ENCODE assay signal across 9 cellular contexts in the genomic region with DNA sequence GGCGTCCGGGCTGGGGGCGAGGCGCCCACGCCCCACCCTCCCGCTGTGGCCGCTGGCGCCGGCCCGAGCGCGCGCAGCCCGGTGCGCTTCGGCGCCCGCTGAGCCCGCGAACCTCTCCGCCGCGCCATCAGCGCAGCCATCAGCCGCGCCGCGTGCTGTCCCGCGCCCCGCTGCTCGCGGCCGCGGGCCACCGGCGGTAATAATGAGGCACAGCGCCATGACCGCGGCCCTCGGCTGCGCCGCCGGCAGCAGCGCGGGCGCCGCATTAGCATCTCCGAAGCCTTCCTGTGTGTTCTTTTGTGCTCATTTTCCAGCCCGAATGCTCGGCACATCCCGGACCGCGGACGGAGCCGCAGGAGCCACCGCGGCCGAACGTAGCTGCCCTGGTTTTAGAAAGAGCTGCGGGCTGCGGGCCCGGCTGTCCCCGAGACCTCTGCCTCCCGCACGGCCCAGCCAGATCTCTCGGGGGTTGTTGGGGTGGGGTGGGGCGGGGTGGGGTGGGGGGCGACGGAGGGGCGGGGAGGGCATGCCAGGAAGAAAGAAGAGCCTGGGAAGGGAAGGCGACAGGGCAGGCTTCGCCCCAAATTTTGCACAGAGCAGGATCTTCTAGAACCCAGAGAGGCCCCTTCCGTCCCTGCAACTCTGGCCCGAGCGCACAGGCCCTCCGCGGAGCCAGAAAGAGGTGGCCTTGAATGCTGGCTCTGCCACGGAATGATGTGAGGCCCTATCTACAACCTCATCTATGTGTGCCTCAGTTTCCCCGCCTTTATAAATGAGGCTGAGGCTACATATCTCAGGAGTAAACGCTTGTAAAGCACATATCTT. TPM values are rescaled to one million over a fixed set of nuclear protein-coding genes. Genes with fewer than 3 reads are reported as not detected.
DNase-seq lines count a peak whose midpoint lies in the region; ATAC-seq, FAIRE-seq and TF ChIP-seq lines count a peak whose summit lies in the region.
"Had no signal": no experiment of that assay in that cellular context is flagged by ENCODE, and none has a peak within 500 bp of the region (broad histone marks: within the 10 kb centered on the region; RNA-seq: fewer than 3 reads in every experiment).

No MANE protein-coding gene starts in this region.

- no peak for FAIRE-seq in K562 (lab: Jason Lieb, UNC)

- H3K4me2 ChIP-seq in K562 (ENCODE audit: insufficient read depth, low read length): no peak overlapping the region

- no peak for DNase-seq in CD8-positive, alpha-beta memory T cell
- peak; percentile 55 for DNase-seq in HEK293T (ENCODE audit: extremely low spot score)
- DNase-seq in K562 (ENCODE audit: extremely low read depth in 1 of 4, low spot score in 3 of 4): no peak
- peak; percentile 5 for DNase-seq in midbrain (lab: John Stamatoyannopoulos, UW)
- no peak for DNase-seq in superior temporal gyrus (ENCODE audit: extremely low spot score)
- DNase-seq in activated effector memory CD4-positive, alpha-beta T cell treated with anti-CD3 and anti-CD28 coated beads, Interleukin-2, amount 50 U/mL, for 16 hours: no peak
- DNase-seq in middle frontal gyrus (ENCODE audit: extremely low spot score, low spot score): no peak
- DNase-seq: RPMI8226 had no signal

- peaks cover 0 to 2% (median 0%) of the 10 kb centered on the region in 5 donors for H3K9me3 Mint-ChIP-seq in CD8-positive, alpha-beta memory T cell

- no peak overlapping the region for H2AFZ ChIP-seq in K562 (ENCODE audit: low read depth, low read length)

- no peak overlapping the region for H3K27ac ChIP-seq in CD8-positive, alpha-beta memory T cell (ENCODE audit: low read depth, low read length)
- no peak overlapping the region for H3K27ac ChIP-seq in K562 (ENCODE audit: extremely low read depth, low read depth, low read length)

- 75% methylated on average over 42 of the region's 81 CpGs for WGBS in K562 (ENCODE audit: insufficient coverage, low coverage, missing lambda C conversion rate)

- no peak for TF ChIP-seq EP300 in K562 (IDR thresholded peaks at IDR 0.05; ENCODE audit: low read length)

- BruUV-seq in K562 (replicated peaks; lab: Mats Ljungman, UMichigan): no TSS peak

- no peak for TF ChIP-seq CTCF in K562 (IDR thresholded peaks at IDR 0.05 in 2 of 3, conservative IDR thresholded peaks at IDR 0.05 in 1 of 3; ENCODE audit: insufficient read depth in 2 of 3, low read depth in 1 of 3, low read length in 3 of 3)

- no peaks in the 10 kb centered on the region for H3K36me3 ChIP-seq in CD8-positive, alpha-beta memory T cell (ENCODE audit: insufficient read depth, low read length)
- no peaks in the 10 kb centered on the region for H3K36me3 ChIP-seq in K562 (ENCODE audit: control insufficient read depth, insufficient read depth, low read length)

- TF ChIP-seq POLR2A in K562 (conservative IDR thresholded peaks at IDR 0.05): no peak

- H4K20me1 ChIP-seq in K562 (replicated peaks; ENCODE audit: control insufficient read depth, insufficient read depth, low read length): no peaks in the 10 kb centered on the region

- no peaks in the 10 kb centered on the region for H3K9me3 ChIP-seq in CD8-positive, alpha-beta memory T cell (ENCODE audit: low read length)
- no peaks in the 10 kb centered on the region for H3K9me3 ChIP-seq in K562 (replicated peaks; ENCODE audit: control insufficient read depth, insufficient read depth, low read depth, low read length)

- peak overlapping the region in 4 of 7 donors; percentile 23 to 56 (median 42) for H3K4me3 Mint-ChIP-seq in CD8-positive, alpha-beta memory T cell

- peaks cover 49 to 69% of the 10 kb centered on the region in 2 donors for H3K27me3 Mint-ChIP-seq in CD8-positive, alpha-beta memory T cell

- peak overlapping the region in 1 of 2 experiments; percentile 57; a peak in 1 of 4 replicates for H3K9ac ChIP-seq in K562 (ENCODE audit: insufficient read depth in 1 of 2, low read depth in 2 of 2, low read length in 2 of 2)

- no peak for TF ChIP-seq RAD21 in K562 (CRISPR knock-in tag; conservative IDR thresholded peaks at IDR 0.05 in 1 of 2, IDR thresholded peaks at IDR 0.05 in 1 of 2)

- peaks cover 19% of the 10 kb centered on the region for H3K27me3 ChIP-seq in CD8-positive, alpha-beta memory T cell (ENCODE audit: insufficient read depth, low read length, poor library complexity, severe bottlenecking)
- H3K27me3 ChIP-seq in K562 (ENCODE audit: control insufficient read depth in 2 of 2, insufficient read depth in 2 of 2, low read length in 2 of 2): no peaks in the 10 kb centered on the region; a peak in 1 of 5 replicates

- H3K27ac Mint-ChIP-seq in CD8-positive, alpha-beta memory T cell: no peak overlapping the region

- H3K36me3 Mint-ChIP-seq in CD8-positive, alpha-beta memory T cell: no peaks in the 10 kb centered on the region

- CTCF ChIA-PET in CD8-positive, alpha-beta memory T cell (lab: Charles Lee): no interaction called here
- CTCF ChIA-PET in HEK293T (lab: Yijun Ruan, JAX) (no interaction called here), K562 (lab: Yijun Ruan, JAX; ENCODE audit: low intra/inter-chr PET ratio) (no interaction called here)

- H3K79me2 ChIP-seq in K562 (ENCODE audit: control insufficient read depth, insufficient read depth, low read length): no peaks in the 10 kb centered on the region

- no peaks in the 10 kb centered on the region for H3K4me1 ChIP-seq in CD8-positive, alpha-beta memory T cell (ENCODE audit: insufficient read depth, low read length)
- H3K4me1 ChIP-seq in K562 (replicated peaks in 1 of 2; ENCODE audit: control insufficient read depth in 2 of 2, insufficient read depth in 2 of 2, low read length in 2 of 2): peaks cover 0 to 21% of the 10 kb centered on the region in 2 experiments; a peak in 2 of 5 replicates

- H3K4me3 ChIP-seq in CD8-positive, alpha-beta memory T cell (ENCODE audit: low read length): no peak overlapping the region
- peak overlapping the region; percentile 7; the same call in 1 of the 2 replicates for H3K4me3 ChIP-seq in K562

- ATAC-seq in K562: no peak; the same call in 1 of the 3 replicates
- ATAC-seq in HG02870 (IDR thresholded peaks at IDR 0.05; ENCODE audit: unreplicated experiment): no peak

- POLR2A ChIA-PET in CD8-positive, alpha-beta memory T cell (lab: Charles Lee): no interaction called here
- POLR2A ChIA-PET in HEK293T (lab: Yijun Ruan, JAX): interaction anchor here (0.6 kb wide), 1 partner anchor 19 kb away, joined by 3 read pairs; no protein-coding TSS in a partner anchor
- POLR2A ChIA-PET in K562 (lab: Yijun Ruan, JAX): interaction anchor here (0.6 kb wide), 1 partner anchor 92 kb away, joined by 3 read pairs; no protein-coding TSS in a partner anchor

- H3K9me1 ChIP-seq in K562 (ENCODE audit: control insufficient read depth, insufficient read depth, low read length): no peaks in the 10 kb centered on the region

- intact Hi-C loops in K562 (cut with micrococcal nuclease): no loop called here

- in situ Hi-C loops in K562 (cut with MboI): no loop called here

- peaks cover 3 to 11% (median 10%) of the 10 kb centered on the region in 3 donors for H3K4me1 Mint-ChIP-seq in CD8-positive, alpha-beta memory T cell

TF ChIP-seq in HEK293T, 16 proteins besides CTCF, POLR2A, EP300 and RAD21:
- TF ChIP-seq ARNT (IDR thresholded peaks at IDR 0.05) (0 out of 2 replicates have a peak, but pooled peaks have one; percentile 20), FOXA1 (IDR thresholded peaks at IDR 0.05) (no peak)

TF ChIP-seq in K562, 482 proteins besides CTCF, POLR2A, EP300 and RAD21 (continues in another document):
- TF ChIP-seq HNRNPLL (IDR thresholded peaks at IDR 0.05; ENCODE audit: low read depth, low read length, poor library complexity, severe bottlenecking) (peak; percentile 66), ZBTB34 (CRISPR knock-in tag; IDR thresholded peaks at IDR 0.05) (no peak)
- TF ChIP-seq, protein P1, sequence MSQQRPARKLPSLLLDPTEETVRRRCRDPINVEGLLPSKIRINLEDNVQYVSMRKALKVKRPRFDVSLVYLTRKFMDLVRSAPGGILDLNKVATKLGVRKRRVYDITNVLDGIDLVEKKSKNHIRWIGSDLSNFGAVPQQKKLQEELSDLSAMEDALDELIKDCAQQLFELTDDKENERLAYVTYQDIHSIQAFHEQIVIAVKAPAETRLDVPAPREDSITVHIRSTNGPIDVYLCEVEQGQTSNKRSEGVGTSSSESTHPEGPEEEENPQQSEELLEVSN (IDR thresholded peaks at IDR 0.05; ENCODE audit: borderline replicate concordance in 1 of 2, extremely low read depth in 1 of 2, insufficient read depth in 1 of 2, insufficient read length in 1 of 2, low read depth in 1 of 2, low read length in 1 of 2, poor library complexity in 1 of 2, severe bottlenecking in 1 of 2): peak in 1 of 2 experiments; percentile 82

RNA-seq across cellular contexts. Expression of gene RRAGC, which starts 55.3 kb away (rescaled TPM):
- total RNA-seq in CD8-positive, alpha-beta memory T cell: 10 to 100 TPM; 20.6 to 21.9 TPM
- polyA plus RNA-seq in CD8-positive, alpha-beta memory T cell: 10.3 TPM
- total RNA-seq in K562 (2011; cell fraction: chromatin; rRNA removed; ENCODE audit: low replicate concordance): 9.8 and 29.7 TPM in 2 replicates
- 6.5 and 6.7 TPM in 2 replicates for total RNA-seq in K562 (2011; cell fraction: nucleolus; rRNA removed)
- 12.3 and 24.0 TPM in 2 replicates for total RNA-seq in K562 (2011; cell fraction: nucleoplasm; rRNA removed)
- total RNA-seq in K562 (2014; rRNA removed) (3.9 and 4.4 TPM in 2 replicates), K562 (2014; rRNA removed; fragmentation: Illumina TruSeq; extraction: Trizol) (10.7 and 11.9 TPM in 2 replicates), K562 (2015; rRNA removed; fragmentation: Illumina TruSeq; extraction: Trizol) (13.1 and 13.4 TPM in 2 replicates), K562 (2021) (13.6 and 14.6 TPM in 2 replicates)
- polyA plus RNA-seq in K562 (2011; rRNA removed) (9.4 and 10.9 TPM in 2 replicates), K562 (2014; fragmentation: Illumina TruSeq; extraction: Trizol) (14.2 and 14.8 TPM in 2 replicates), K562 (2014; fragmentation: Nextera tagmentation; extraction: Ambion mirVana) (10 to 100 TPM; 10.4 to 16.9 TPM), K562 (2014; rRNA removed) (7.3 and 10.6 TPM in 2 replicates)
- polyA plus RNA-seq in K562 (2011; cell fraction: cytosol; rRNA removed): 2.7 and 7.6 TPM in 2 replicates
- 3.3 and 4.9 TPM in 2 replicates for polyA plus RNA-seq in K562 (2011; cell fraction: nucleus; rRNA removed)
- 18.3 and 27.8 TPM in 2 replicates for polyA plus RNA-seq in K562 (2012)
- 8.5 and 10.3 TPM in 2 replicates for polyA minus RNA-seq in K562 (2011; rRNA and poly(A)+ RNA removed)
- 5.1 and 5.2 TPM in 2 replicates for polyA minus RNA-seq in K562 (2011; cell fraction: cytosol; rRNA and poly(A)+ RNA removed)
- 2.2 and 6.1 TPM in 2 replicates for polyA minus RNA-seq in K562 (2011; cell fraction: nucleus; rRNA and poly(A)+ RNA removed)

Comparison
In these comparisons a context has a peak if more than half of its experiments do, and no peak if none do; other contexts are left out.
1. DNase-seq: peak in HEK293T (single experiment) and midbrain (single experiment); none in CD8-positive, alpha-beta memory T cell (0 of 5), K562 (0 of 4), superior temporal gyrus (single experiment), activated effector memory CD4-positive, alpha-beta T cell treated with anti-CD3 and anti-CD28 coated beads, Interleukin-2, amount 50 U/mL, for 16 hours (single experiment) and middle frontal gyrus (single experiment).